8 cellular contexts compared by ENCODE assay signal in the genomic region with DNA sequence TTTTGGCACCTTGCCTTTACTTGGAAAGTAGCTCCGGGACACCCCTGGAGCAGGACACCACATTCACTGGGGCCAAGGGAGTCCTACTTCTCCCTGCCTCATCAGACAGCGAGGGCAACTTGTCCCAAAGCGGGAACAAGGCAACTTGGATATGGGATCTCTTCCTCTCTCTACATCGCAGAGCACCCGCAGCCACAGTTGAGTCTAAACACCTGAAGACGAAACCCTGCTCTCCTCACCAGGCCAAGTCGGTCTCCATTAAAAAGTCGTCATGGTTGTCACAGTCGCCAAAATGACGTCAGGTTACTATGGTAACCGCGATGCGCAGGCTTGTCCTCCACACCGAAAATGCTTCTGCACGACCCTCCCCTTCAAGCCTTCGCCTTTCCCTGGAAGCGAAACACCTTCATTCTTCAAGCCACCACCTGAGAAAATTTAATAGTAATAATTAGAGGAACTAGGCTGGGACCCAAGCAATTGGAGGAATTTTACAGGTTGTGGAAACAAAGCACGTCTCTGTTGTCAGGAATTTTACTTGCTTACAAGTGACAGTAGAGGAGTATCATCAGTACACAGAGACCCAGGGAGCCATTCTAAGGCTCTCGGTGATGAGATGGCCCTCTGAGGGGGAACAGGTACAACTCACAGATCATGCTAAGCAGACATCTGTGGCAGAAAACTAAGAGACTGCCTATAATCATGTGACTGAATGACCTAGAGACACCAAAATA. TPM values are rescaled to one million over a fixed set of nuclear protein-coding genes. Genes with fewer than 3 reads are reported as not detected.
DNase-seq lines count a peak whose midpoint lies in the region; ATAC-seq and TF ChIP-seq lines count a peak whose summit lies in the region.

No MANE protein-coding gene starts in this region.

- peak overlapping the region; percentile 20 to 40 for H3K27ac ChIP-seq in coronary artery

- peak overlapping the region; percentile 63 for H3K4me3 ChIP-seq in coronary artery

- ATAC-seq in GM19372 (IDR thresholded peaks at IDR 0.05; ENCODE audit: low read depth, unreplicated experiment) (peak; percentile 98), HG03521 (IDR thresholded peaks at IDR 0.05; ENCODE audit: unreplicated experiment) (peak; percentile 94)
- ATAC-seq in activated CD4-positive, CD25-positive, alpha-beta regulatory T cell treated with anti-CD3 and anti-CD28 coated beads, Interleukin-2, amount 50 U/mL, for 24 hours, result peak; percentile 67 to 69

- no peak for TF ChIP-seq CTCF in coronary artery (IDR thresholded peaks at IDR 0.05)

- DNase-seq in AML-193 (lab: John Stamatoyannopoulos, UW), result peak; percentile 25 to 45
- no peak for DNase-seq in coronary artery (ENCODE audit: low spot score)
- peak; percentile 14 to 70 for DNase-seq in lung microvascular endothelial cell (ENCODE audit: low read depth in 2 of 2)
- peak; percentile 23 for DNase-seq in stimulated activated CD8-positive, alpha-beta memory T cell treated with anti-CD3 and anti-CD28 coated beads, Interleukin-15, amount 100 ng/mL, for 24 hours (ENCODE audit: low read depth)
- DNase-seq in HuH-7.5 (ENCODE audit: low spot score), result no peak

RNA-seq across cellular contexts. Expression of gene TCEAL4, which starts 30.5 kb away (rescaled TPM):
- 28.1 and 36.9 TPM in 2 replicates for total RNA-seq in lung microvascular endothelial cell

RNA-seq across cellular contexts. Expression of gene RAB40A, which starts 35.6 kb away (rescaled TPM):
- under 0.01 TPM in 1 of 2 replicates, not detected in the other for total RNA-seq in lung microvascular endothelial cell

RNA-seq across cellular contexts. Expression of gene TCEAL3, which starts 52.9 kb away (rescaled TPM):
- total RNA-seq in lung microvascular endothelial cell, result 5.7 and 6.9 TPM in 2 replicates

Comparison
In these comparisons a context has a peak if more than half of its experiments do, and no peak if none do; other contexts are left out.
1. DNase-seq: peak in AML-193 (2 of 2), lung microvascular endothelial cell (2 of 2) and stimulated activated CD8-positive, alpha-beta memory T cell treated with anti-CD3 and anti-CD28 coated beads, Interleukin-15, amount 100 ng/mL, for 24 hours (single experiment); none in coronary artery (single experiment) and HuH-7.5 (single experiment).
2. Peak in every context shown above with its lines, with median percentiles within 50 percentile points of each other: ATAC-seq.